8 cellular contexts compared by ENCODE assay signal in genomic region chr19:35155441-35155840, GRCh38. TPM values are rescaled to one million over a fixed set of nuclear protein-coding genes. Genes with fewer than 3 reads are reported as not detected.
DNase-seq lines count a peak whose midpoint lies in the region; ATAC-seq, FAIRE-seq and TF ChIP-seq lines count a peak whose summit lies in the region.

No MANE protein-coding gene starts in this region.

- H3K4me1 ChIP-seq in SK-N-SH (ENCODE audit: control insufficient read depth in 1 of 2, insufficient read depth in 2 of 2, low read depth in 1 of 2, low read length in 1 of 2) (peaks cover 0 to 3% of the 10 kb centered on the region in 2 experiments; a peak in 2 of 4 replicates), osteoblast (ENCODE audit: insufficient read depth, low read length) (peaks cover 13% of the 10 kb centered on the region)

- H3K79me2 ChIP-seq in SK-N-SH (ENCODE audit: insufficient read depth) (peaks cover 19% of the 10 kb centered on the region), osteoblast (ENCODE audit: insufficient read depth, low read length) (peaks cover 22% of the 10 kb centered on the region)

- H3K27me3 Mint-ChIP-seq in effector memory CD8-positive, alpha-beta T cell, result no peaks in the 10 kb centered on the region

- ATAC-seq in effector memory CD8-positive, alpha-beta T cell (replicated peaks), result peak; percentile 22
- no peak for ATAC-seq in GM19455 (IDR thresholded peaks at IDR 0.05; ENCODE audit: unreplicated experiment)
- no peak for ATAC-seq in HG02884 (IDR thresholded peaks at IDR 0.05; ENCODE audit: unreplicated experiment)

- H3K4me3 ChIP-seq in SK-N-SH (ENCODE audit: low read depth in 2 of 2, low read length in 1 of 2) (peak overlapping the region; percentile 62 to 90), osteoblast (ENCODE audit: insufficient read depth, low read length) (peak overlapping the region; percentile 89)

- peak overlapping the region; percentile 99 to 100 for H3K4me3 Mint-ChIP-seq in effector memory CD8-positive, alpha-beta T cell

- H3K36me3 ChIP-seq in SK-N-SH (replicated peaks in 1 of 2; ENCODE audit: control insufficient read depth in 1 of 2, insufficient read depth in 2 of 2, low read length in 1 of 2) (peaks cover 3 to 16% of the 10 kb centered on the region in 2 experiments), osteoblast (ENCODE audit: insufficient read depth, low read length) (peaks cover 21% of the 10 kb centered on the region)

- H3K27ac Mint-ChIP-seq in effector memory CD8-positive, alpha-beta T cell, result peak overlapping the region; percentile 98 to 99

- peaks cover 35 to 49% of the 10 kb centered on the region in 2 donors for H3K4me1 Mint-ChIP-seq in effector memory CD8-positive, alpha-beta T cell (ENCODE audit: low read depth in 2 of 2)

- H3F3A ChIP-seq in SK-N-SH (replicated peaks; ENCODE audit: insufficient read depth), result peaks cover 4% of the 10 kb centered on the region

- H3K9ac ChIP-seq in SK-N-SH, result peak overlapping the region; percentile 90; the same call in 1 of the 2 replicates

- DNase-seq in GM18507 (ENCODE audit: extremely low spot score, insufficient read length, low read depth) (no peak), SK-N-SH (no peak), osteoblast (ENCODE audit: insufficient read length, low spot score, missing footprints) (peak; percentile 88), KBM-7 (no peak), nucleus accumbens (lab: John Stamatoyannopoulos, UW) (no peak)
- no peak for DNase-seq in effector memory CD8-positive, alpha-beta T cell

- no peaks in the 10 kb centered on the region for H4K20me1 ChIP-seq in SK-N-SH (ENCODE audit: insufficient read depth)
- H4K20me1 ChIP-seq in osteoblast (ENCODE audit: insufficient read depth, low read length), result no peaks in the 10 kb centered on the region

- H3K9me2 ChIP-seq in SK-N-SH, result no peaks in the 10 kb centered on the region

- POLR2A ChIA-PET in SK-N-SH (lab: Yijun Ruan, JAX), result interaction anchor here (0.6 kb wide), 1 partner anchor 554 kb away, joined by 4 read pairs; no protein-coding TSS in a partner anchor

- in situ Hi-C loops in KBM-7 (cut with MboI; ENCODE audit: low pct_unique_long_range_greater_than_20kb, low sequenced_read_pairs), result no loop called here

- no peak for TF ChIP-seq RAD21 in SK-N-SH (IDR thresholded peaks at IDR 0.05; ENCODE audit: low read length)

- TF ChIP-seq EP300 in SK-N-SH (IDR thresholded peaks at IDR 0.05; ENCODE audit: borderline replicate concordance in 1 of 2, low read depth in 1 of 2, low read length in 1 of 2), result no peak

- no peaks in the 10 kb centered on the region for H3K9me3 ChIP-seq in SK-N-SH
- no peaks in the 10 kb centered on the region for H3K9me3 ChIP-seq in osteoblast (ENCODE audit: low read depth, low read length)

- CTCF ChIA-PET in SK-N-SH (lab: Yijun Ruan, JAX), result interaction anchor here (5.3 kb wide), 1 partner anchor 12 kb away, joined by 59 read pairs; the partner anchor contains the start of gene FXYD7

- H2AFZ ChIP-seq in SK-N-SH (ENCODE audit: low read depth) (0 out of 2 replicates have a peak overlapping the region, but pooled peaks have one; percentile 79), osteoblast (ENCODE audit: low read length) (peak overlapping the region; percentile 79)

- WGBS in SK-N-SH (ENCODE audit: low lambda C conversion rate), result 41% methylated on average over 11 of the region's 17 CpGs

- H3K27me3 ChIP-seq in SK-N-SH (ENCODE audit: insufficient read depth) (no peaks in the 10 kb centered on the region), osteoblast (ENCODE audit: insufficient read depth, low read length) (peaks cover 2% of the 10 kb centered on the region)

- H3K27ac ChIP-seq in SK-N-SH (ENCODE audit: low read depth in 2 of 2, low read length in 1 of 2) (peak overlapping the region in 1 of 2 experiments; percentile 57; a peak in 2 of 4 replicates), osteoblast (ENCODE audit: low read depth, low read length) (peak overlapping the region; percentile 18)

- peak; percentile 61 for FAIRE-seq in GM18507 (lab: Jason Lieb, UNC)

- no peak for TF ChIP-seq CTCF in SK-N-SH (IDR thresholded peaks at IDR 0.05)
- TF ChIP-seq CTCF in osteoblast (IDR thresholded peaks at IDR 0.05; ENCODE audit: extremely low read depth, low read depth, low read length), result no peak

- H3K9me3 Mint-ChIP-seq in effector memory CD8-positive, alpha-beta T cell, result no peaks in the 10 kb centered on the region

- H3K4me2 ChIP-seq in SK-N-SH (peak overlapping the region; percentile 98), osteoblast (ENCODE audit: insufficient read depth, low read length) (peak overlapping the region; percentile 77)

- H3K36me3 Mint-ChIP-seq in effector memory CD8-positive, alpha-beta T cell (ENCODE audit: insufficient read depth), result peaks cover 57% of the 10 kb centered on the region

TF ChIP-seq in SK-N-SH, 30 proteins besides CTCF, POLR2A, EP300 and RAD21 (continues in another document):
- TF ChIP-seq, protein P1, sequence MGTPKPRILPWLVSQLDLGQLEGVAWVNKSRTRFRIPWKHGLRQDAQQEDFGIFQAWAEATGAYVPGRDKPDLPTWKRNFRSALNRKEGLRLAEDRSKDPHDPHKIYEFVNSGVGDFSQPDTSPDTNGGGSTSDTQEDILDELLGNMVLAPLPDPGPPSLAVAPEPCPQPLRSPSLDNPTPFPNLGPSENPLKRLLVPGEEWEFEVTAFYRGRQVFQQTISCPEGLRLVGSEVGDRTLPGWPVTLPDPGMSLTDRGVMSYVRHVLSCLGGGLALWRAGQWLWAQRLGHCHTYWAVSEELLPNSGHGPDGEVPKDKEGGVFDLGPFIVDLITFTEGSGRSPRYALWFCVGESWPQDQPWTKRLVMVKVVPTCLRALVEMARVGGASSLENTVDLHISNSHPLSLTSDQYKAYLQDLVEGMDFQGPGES (IDR thresholded peaks at IDR 0.05; ENCODE audit: low read depth, low read length), result no peak
- TF ChIP-seq TCF12 (IDR thresholded peaks at IDR 0.05), result no peak
- no peak for TF ChIP-seq GATA2 (CRISPR knock-in tag; IDR thresholded peaks at IDR 0.05)
- TF ChIP-seq, protein P2, sequence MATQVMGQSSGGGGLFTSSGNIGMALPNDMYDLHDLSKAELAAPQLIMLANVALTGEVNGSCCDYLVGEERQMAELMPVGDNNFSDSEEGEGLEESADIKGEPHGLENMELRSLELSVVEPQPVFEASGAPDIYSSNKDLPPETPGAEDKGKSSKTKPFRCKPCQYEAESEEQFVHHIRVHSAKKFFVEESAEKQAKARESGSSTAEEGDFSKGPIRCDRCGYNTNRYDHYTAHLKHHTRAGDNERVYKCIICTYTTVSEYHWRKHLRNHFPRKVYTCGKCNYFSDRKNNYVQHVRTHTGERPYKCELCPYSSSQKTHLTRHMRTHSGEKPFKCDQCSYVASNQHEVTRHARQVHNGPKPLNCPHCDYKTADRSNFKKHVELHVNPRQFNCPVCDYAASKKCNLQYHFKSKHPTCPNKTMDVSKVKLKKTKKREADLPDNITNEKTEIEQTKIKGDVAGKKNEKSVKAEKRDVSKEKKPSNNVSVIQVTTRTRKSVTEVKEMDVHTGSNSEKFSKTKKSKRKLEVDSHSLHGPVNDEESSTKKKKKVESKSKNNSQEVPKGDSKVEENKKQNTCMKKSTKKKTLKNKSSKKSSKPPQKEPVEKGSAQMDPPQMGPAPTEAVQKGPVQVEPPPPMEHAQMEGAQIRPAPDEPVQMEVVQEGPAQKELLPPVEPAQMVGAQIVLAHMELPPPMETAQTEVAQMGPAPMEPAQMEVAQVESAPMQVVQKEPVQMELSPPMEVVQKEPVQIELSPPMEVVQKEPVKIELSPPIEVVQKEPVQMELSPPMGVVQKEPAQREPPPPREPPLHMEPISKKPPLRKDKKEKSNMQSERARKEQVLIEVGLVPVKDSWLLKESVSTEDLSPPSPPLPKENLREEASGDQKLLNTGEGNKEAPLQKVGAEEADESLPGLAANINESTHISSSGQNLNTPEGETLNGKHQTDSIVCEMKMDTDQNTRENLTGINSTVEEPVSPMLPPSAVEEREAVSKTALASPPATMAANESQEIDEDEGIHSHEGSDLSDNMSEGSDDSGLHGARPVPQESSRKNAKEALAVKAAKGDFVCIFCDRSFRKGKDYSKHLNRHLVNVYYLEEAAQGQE (IDR thresholded peaks at IDR 0.05; ENCODE audit: low read depth, low read length), result no peak
- no peak for TF ChIP-seq SMC3 (IDR thresholded peaks at IDR 0.05; ENCODE audit: low read depth, low read length)
- TF ChIP-seq EZH2phosphoT487 (IDR thresholded peaks at IDR 0.05; ENCODE audit: borderline replicate concordance, low read depth), result no peak
- no peak for TF ChIP-seq ELF1 (IDR thresholded peaks at IDR 0.05)
- no peak for TF ChIP-seq USF1 (IDR thresholded peaks at IDR 0.05; ENCODE audit: borderline replicate concordance, low read depth)
- TF ChIP-seq RCOR1 (IDR thresholded peaks at IDR 0.05; ENCODE audit: low read length), result no peak
- no peak for TF ChIP-seq POLR2AphosphoS5 (IDR thresholded peaks at IDR 0.05; ENCODE audit: low read depth, low read length)
- no peak for TF ChIP-seq FOSL2 (IDR thresholded peaks at IDR 0.05; ENCODE audit: borderline replicate concordance, low read depth)

RNA-seq across cellular contexts. Expression of gene FXYD5, which starts 0.9 kb away (rescaled TPM):
- 107 and 195 TPM in 2 replicates for polyA plus RNA-seq in SK-N-SH (2012; rRNA removed)
- 90.9 and 118 TPM in 2 replicates for polyA plus RNA-seq in SK-N-SH (2012; cell fraction: cytosol; rRNA removed)
- polyA plus RNA-seq in SK-N-SH (2012; cell fraction: nucleus; rRNA removed), result 64.6 and 65.4 TPM in 2 replicates
- total RNA-seq in osteoblast, result 29.0 and 32.4 TPM in 2 replicates

RNA-seq across cellular contexts. Expression of gene FXYD7, which starts 12.4 kb away (rescaled TPM):
- 0.10 and 0.44 TPM in 2 replicates for polyA plus RNA-seq in SK-N-SH (2012; rRNA removed)
- polyA plus RNA-seq in SK-N-SH (2012; cell fraction: cytosol; rRNA removed), result 0.20 and 0.21 TPM in 2 replicates
- 0.43 and 0.69 TPM in 2 replicates for polyA plus RNA-seq in SK-N-SH (2012; cell fraction: nucleus; rRNA removed)
- total RNA-seq in osteoblast, result not detected in 2 replicates

RNA-seq across cellular contexts. Expression of gene FXYD1, which starts 16.8 kb away (rescaled TPM):
- 0.12 TPM in 1 of 2 replicates, not detected in the other for polyA plus RNA-seq in SK-N-SH (2012; rRNA removed)
- polyA plus RNA-seq in SK-N-SH (2012; cell fraction: cytosol; rRNA removed), result 0.17 TPM in 1 of 2 replicates, not detected in the other
- 0.31 and 0.38 TPM in 2 replicates for polyA plus RNA-seq in SK-N-SH (2012; cell fraction: nucleus; rRNA removed)
- total RNA-seq in osteoblast, result not detected in 2 replicates

RNA-seq across cellular contexts. Expression of gene LGI4, which starts 20.6 kb away (rescaled TPM):
- polyA plus RNA-seq in SK-N-SH (2012; rRNA removed), result 0.05 and 0.15 TPM in 2 replicates
- polyA plus RNA-seq in SK-N-SH (2012; cell fraction: cytosol; rRNA removed), result 0.03 TPM in 1 of 2 replicates, not detected in the other
- 1.1 and 1.2 TPM in 2 replicates for polyA plus RNA-seq in SK-N-SH (2012; cell fraction: nucleus; rRNA removed)
- total RNA-seq in osteoblast, result 0.59 and 0.72 TPM in 2 replicates

RNA-seq across cellular contexts. Expression of gene FXYD3, which starts 39.8 kb away (rescaled TPM):
- not detected in 2 replicates for polyA plus RNA-seq in SK-N-SH (2012; rRNA removed)
- polyA plus RNA-seq in SK-N-SH (2012; cell fraction: cytosol; rRNA removed), result not detected in 2 replicates
- polyA plus RNA-seq in SK-N-SH (2012; cell fraction: nucleus; rRNA removed), result not detected in 2 replicates
- total RNA-seq in osteoblast, result not detected in 2 replicates
